In the genomic region with DNA sequence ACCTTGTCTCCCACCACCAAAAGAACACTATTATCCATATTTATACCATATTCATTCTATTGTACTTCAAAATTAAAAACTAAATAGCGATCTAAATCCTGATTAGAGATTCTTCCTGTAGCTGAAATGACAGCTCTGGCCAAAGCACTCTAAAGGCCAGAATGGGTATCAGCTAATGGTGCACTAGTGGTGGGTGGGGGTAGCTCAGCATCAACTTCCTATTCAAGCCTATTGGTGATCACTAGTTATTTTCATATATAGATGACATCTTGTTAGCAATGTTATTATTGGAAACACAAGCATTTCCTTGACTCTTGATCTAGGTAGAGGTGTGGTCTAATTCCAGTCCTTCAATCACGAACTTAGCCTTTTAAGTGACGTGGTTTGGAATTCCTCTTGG, we compare ENCODE assay signal across 23 cellular contexts.
"Had no signal": no experiment of that assay in that cellular context is flagged by ENCODE, and none has a peak within 500 bp of the region (broad histone marks: within the 10 kb centered on the region; RNA-seq: fewer than 3 reads in every experiment).

No MANE protein-coding gene starts in this region.

- ATAC-seq: activated T-cell treated with anti-CD3 and anti-CD28 coated beads, Interleukin-2, amount 50 U/mL, for 72 hours; T-helper 17 cell had no signal

- DNase-seq: activated B cell treated with CpG ODN at 0.5 μM for 24 hours; activated CD4-positive, alpha-beta memory T cell treated with anti-CD3 and anti-CD28 coated beads for 36 hours; activated CD4-positive, alpha-beta T cell treated with anti-CD3 and anti-CD28 coated beads, Interleukin-2, amount 10 ng/mL, durations not matched to agents 7 days and 5 days; activated CD8-positive, alpha-beta memory T cell treated with anti-CD3 and anti-CD28 coated beads, Interleukin-2, amount 50 U/mL, for 4 hours; activated gamma-delta T cell treated with Interleukin-2 at 50 U/mL for 16 hours; activated naive CD4-positive, alpha-beta T cell treated with anti-CD3 and anti-CD28 coated beads, Interleukin-2, amount 10 ng/mL, durations not matched to agents 7 days and 5 days; activated naive CD8-positive, alpha-beta T cell treated with anti-CD3 and anti-CD28 coated beads for 36 hours; activated T-cell treated with anti-CD3 and anti-CD28 coated beads, Interleukin-2, amount 50 U/mL, for 72 hours; KBM-7; NCI-H1092 treated with DMSO at 0.1 percent for 48 hours; NCI-H1417 treated with DMSO at 0.1 percent for 48 hours; NCI-H1694; NCI-H2029; NCI-H2107; NCI-H2171 treated with DMSO at 0.1 percent for 48 hours; NCI-H226; NCI-H510A; NCI-H526 treated with DMSO at 0.1 percent for 48 hours; NCI-H82; SIG-M5; T-helper 17 cell; T-helper 9 cell had no signal

- H3K27me3 Mint-ChIP-seq: activated B cell treated with CpG ODN at 0.5 μM for 24 hours; activated CD4-positive, alpha-beta memory T cell treated with anti-CD3 and anti-CD28 coated beads for 36 hours; activated CD4-positive, alpha-beta T cell treated with anti-CD3 and anti-CD28 coated beads, Interleukin-2, amount 10 ng/mL, durations not matched to agents 7 days and 5 days; activated naive CD4-positive, alpha-beta T cell treated with anti-CD3 and anti-CD28 coated beads, Interleukin-2, amount 10 ng/mL, durations not matched to agents 7 days and 5 days; activated naive CD8-positive, alpha-beta T cell treated with anti-CD3 and anti-CD28 coated beads for 36 hours; T-helper 17 cell had no signal

- H3K4me3 Mint-ChIP-seq: activated B cell treated with CpG ODN at 0.5 μM for 24 hours; activated CD4-positive, alpha-beta memory T cell treated with anti-CD3 and anti-CD28 coated beads for 36 hours; activated CD4-positive, alpha-beta T cell treated with anti-CD3 and anti-CD28 coated beads, Interleukin-2, amount 10 ng/mL, durations not matched to agents 7 days and 5 days; activated naive CD4-positive, alpha-beta T cell treated with anti-CD3 and anti-CD28 coated beads, Interleukin-2, amount 10 ng/mL, durations not matched to agents 7 days and 5 days; activated naive CD8-positive, alpha-beta T cell treated with anti-CD3 and anti-CD28 coated beads for 36 hours; activated T-cell treated with anti-CD3 and anti-CD28 coated beads, Interleukin-2, amount 50 U/mL, for 72 hours; T-helper 17 cell had no signal

- H3K27ac Mint-ChIP-seq: activated B cell treated with CpG ODN at 0.5 μM for 24 hours; activated CD4-positive, alpha-beta memory T cell treated with anti-CD3 and anti-CD28 coated beads for 36 hours; activated CD4-positive, alpha-beta T cell treated with anti-CD3 and anti-CD28 coated beads, Interleukin-2, amount 10 ng/mL, durations not matched to agents 7 days and 5 days; activated naive CD4-positive, alpha-beta T cell treated with anti-CD3 and anti-CD28 coated beads, Interleukin-2, amount 10 ng/mL, durations not matched to agents 7 days and 5 days; activated naive CD8-positive, alpha-beta T cell treated with anti-CD3 and anti-CD28 coated beads for 36 hours; activated T-cell treated with anti-CD3 and anti-CD28 coated beads, Interleukin-2, amount 50 U/mL, for 72 hours; activated T-helper 2 cell treated with anti-CD3 and anti-CD28 coated beads, Interferon-gamma antibody, Interleukin-2, Interleukin-4, amounts not matched to agents 10 μg/mL and 5 μg/mL and 100 μg/mL, durations not matched to agents 14 hours and 24 hours and 36 hours; T-helper 17 cell had no signal

- H3K9me3 Mint-ChIP-seq: activated B cell treated with CpG ODN at 0.5 μM for 24 hours; activated CD4-positive, alpha-beta memory T cell treated with anti-CD3 and anti-CD28 coated beads for 36 hours; activated naive CD4-positive, alpha-beta T cell treated with anti-CD3 and anti-CD28 coated beads, Interleukin-2, amount 10 ng/mL, durations not matched to agents 7 days and 5 days; activated naive CD8-positive, alpha-beta T cell treated with anti-CD3 and anti-CD28 coated beads for 36 hours; activated T-cell treated with anti-CD3 and anti-CD28 coated beads, Interleukin-2, amount 50 U/mL, for 72 hours; activated T-helper 2 cell treated with anti-CD3 and anti-CD28 coated beads, Interferon-gamma antibody, Interleukin-2, Interleukin-4, amounts not matched to agents 10 μg/mL and 5 μg/mL and 100 μg/mL, durations not matched to agents 14 hours and 24 hours and 36 hours had no signal

- H3K36me3 Mint-ChIP-seq: activated CD4-positive, alpha-beta memory T cell treated with anti-CD3 and anti-CD28 coated beads for 36 hours had no signal
